ENCODE assay signal across 18 cellular contexts in the genomic region with DNA sequence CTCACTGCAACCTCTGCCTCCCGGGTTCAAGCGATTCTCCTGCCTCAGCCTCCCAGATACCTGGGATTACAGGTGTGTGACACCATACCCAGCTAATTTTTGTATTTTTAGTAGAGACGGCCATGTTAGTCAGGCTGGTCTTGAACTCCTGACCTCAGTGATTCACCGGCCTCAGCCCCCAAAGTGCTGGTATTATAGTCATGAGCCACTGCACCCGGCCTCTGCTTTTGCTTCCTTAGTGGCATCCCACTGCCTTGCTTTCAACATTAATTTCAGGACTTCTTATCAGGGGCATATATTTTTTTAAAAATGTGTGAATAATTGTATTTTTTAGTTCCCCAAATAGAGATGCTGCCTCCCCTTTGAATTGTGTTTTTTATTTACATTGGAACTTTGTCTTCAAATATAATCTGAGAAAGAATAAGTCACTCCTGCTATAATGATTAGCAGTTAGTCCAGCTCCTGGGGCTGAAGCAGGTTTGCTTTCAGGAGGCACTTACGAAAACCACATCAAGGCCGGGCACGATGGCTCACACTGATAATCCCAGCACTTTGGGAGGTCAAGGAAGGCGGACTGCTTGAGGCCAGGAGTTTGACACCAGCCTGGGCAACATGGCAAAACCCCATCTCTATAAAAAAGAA.
DNase-seq lines count a peak whose midpoint lies in the region; ATAC-seq, FAIRE-seq and TF ChIP-seq lines count a peak whose summit lies in the region.
"Had no signal": no experiment of that assay in that cellular context is flagged by ENCODE, and none has a peak within 500 bp of the region (broad histone marks: within the 10 kb centered on the region; RNA-seq: fewer than 3 reads in every experiment).

No MANE protein-coding gene starts in this region.

- ATAC-seq in HG03571 (IDR thresholded peaks at IDR 0.05; ENCODE audit: unreplicated experiment) = no peak
- ATAC-seq: activated T-cell treated with anti-CD3 and anti-CD28 coated beads, Interleukin-2, amount 50 U/mL, for 72 hours; right lobe of liver had no signal

- peak; percentile 82 for DNase-seq in M059J (ENCODE audit: low read depth)
- DNase-seq in astrocyte (ENCODE audit: low read depth) = peak; percentile 51
- DNase-seq in kidney glomerular epithelial cell (lab: John Stamatoyannopoulos, UW) = peak; percentile 76
- DNase-seq in AG08395 (ENCODE audit: low spot score) = no peak
- no peak for DNase-seq in NCI-H345 treated with DMSO at 0.1 percent for 48 hours (lab: John Stamatoyannopoulos, UW; ENCODE audit: unreplicated experiment)
- DNase-seq in HPDE6-E6E7 (ENCODE audit: extremely low spot score) = no peak
- DNase-seq: activated T-cell treated with anti-CD3 and anti-CD28 coated beads, Interleukin-2, amount 50 U/mL, for 72 hours; cortex of kidney; hippocampal formation; NCI-H146; NCI-H526 treated with DMSO at 0.1 percent for 48 hours; Peyer's patch; right lobe of liver; stimulated activated CD4-positive, alpha-beta T cell treated with anti-CD3 and anti-CD28 coated beads, Interleukin-4, amount 100 ng/mL, for 1 hour had no signal

- H3K4me1 Mint-ChIP-seq in astrocyte (ENCODE audit: low read depth, unreplicated experiment) = peaks cover 29% of the 10 kb centered on the region
- H3K4me1 Mint-ChIP-seq: nephron had no signal

- no peaks in the 10 kb centered on the region for H3K36me3 Mint-ChIP-seq in astrocyte (ENCODE audit: low read depth, unreplicated experiment)

- H3K27me3 Mint-ChIP-seq in astrocyte (ENCODE audit: low read depth, unreplicated experiment) = peaks cover 1% of the 10 kb centered on the region

- H3K27me3 ChIP-seq in ACC112 (ENCODE audit: insufficient read depth, low read length) = no peaks in the 10 kb centered on the region
- H3K27me3 ChIP-seq in astrocyte (ENCODE audit: insufficient read depth, low read length) = no peaks in the 10 kb centered on the region
- H3K27me3 ChIP-seq: Peyer's patch, right lobe of liver had no signal

- H2AFZ ChIP-seq in ACC112 (ENCODE audit: low read length, unreplicated experiment) (no peak overlapping the region), astrocyte (ENCODE audit: low read depth, low read length) (no peak overlapping the region)

- H3K36me3 ChIP-seq in ACC112 (ENCODE audit: insufficient read depth, low read length) = no peaks in the 10 kb centered on the region
- no peaks in the 10 kb centered on the region for H3K36me3 ChIP-seq in astrocyte (ENCODE audit: insufficient read depth, low read length)
- H3K36me3 ChIP-seq: Peyer's patch, right lobe of liver had no signal

- H3K4me1 ChIP-seq in ACC112 (ENCODE audit: control insufficient read depth, insufficient read depth, low read length, unreplicated experiment) (peaks cover 43% of the 10 kb centered on the region), astrocyte (ENCODE audit: insufficient read depth, low read length) (peaks cover 26% of the 10 kb centered on the region)
- H3K4me1 ChIP-seq: Peyer's patch, right lobe of liver had no signal

- peak overlapping the region; percentile 10; the same call in 1 of the 2 replicates for H3K4me3 ChIP-seq in ACC112 (ENCODE audit: low read depth, low read length)
- no peak overlapping the region for H3K4me3 ChIP-seq in astrocyte (ENCODE audit: insufficient read depth, low read depth, low read length)
- H3K4me3 ChIP-seq: Peyer's patch, right lobe of liver had no signal

- no peak overlapping the region for H3K4me3 Mint-ChIP-seq in astrocyte (ENCODE audit: unreplicated experiment)
- H3K4me3 Mint-ChIP-seq: activated T-cell treated with anti-CD3 and anti-CD28 coated beads, Interleukin-2, amount 50 U/mL, for 72 hours; nephron had no signal

- H3K9me3 ChIP-seq in astrocyte (ENCODE audit: insufficient read depth, low read depth, low read length) = no peaks in the 10 kb centered on the region
- H3K9me3 ChIP-seq: Peyer's patch, right lobe of liver had no signal

- H3K4me2 ChIP-seq in astrocyte (ENCODE audit: low read length) = peak overlapping the region; percentile 79

- H3K79me2 ChIP-seq in ACC112 (ENCODE audit: control insufficient read depth, insufficient read depth, low read length, unreplicated experiment) (no peaks in the 10 kb centered on the region), astrocyte (ENCODE audit: insufficient read depth, low read length) (no peaks in the 10 kb centered on the region)

- H3K27ac Mint-ChIP-seq in astrocyte (ENCODE audit: unreplicated experiment) = peak overlapping the region; percentile 94
- H3K27ac Mint-ChIP-seq: activated T-cell treated with anti-CD3 and anti-CD28 coated beads, Interleukin-2, amount 50 U/mL, for 72 hours had no signal

- peak overlapping the region; percentile 57 for H3K9ac ChIP-seq in astrocyte (ENCODE audit: low read length)

- FAIRE-seq in astrocyte (lab: Jason Lieb, UNC) = no peak
- FAIRE-seq: H1 had no signal

- H3K27ac ChIP-seq in ACC112 (ENCODE audit: low read depth, low read length) = peak overlapping the region; percentile 79
- H3K27ac ChIP-seq in astrocyte (ENCODE audit: low read depth, low read length) = peak overlapping the region; percentile 79
- H3K27ac ChIP-seq: Peyer's patch, right lobe of liver had no signal

- H3K9me3 Mint-ChIP-seq in astrocyte (ENCODE audit: unreplicated experiment) = no peaks in the 10 kb centered on the region
- H3K9me3 Mint-ChIP-seq: activated T-cell treated with anti-CD3 and anti-CD28 coated beads, Interleukin-2, amount 50 U/mL, for 72 hours; nephron had no signal

- no peak for TF ChIP-seq CTCF in astrocyte (IDR thresholded peaks at IDR 0.05; ENCODE audit: insufficient read depth, low read depth, low read length)

- H4K20me1 ChIP-seq in astrocyte (ENCODE audit: insufficient read depth, low read length) = no peaks in the 10 kb centered on the region

Comparison
In these comparisons a context has a peak if more than half of its experiments do, and no peak if none do; other contexts are left out.
1. DNase-seq: peak in M059J (single experiment), astrocyte (single experiment) and kidney glomerular epithelial cell (single experiment); none in AG08395 (single experiment), NCI-H345 treated with DMSO at 0.1 percent for 48 hours (single experiment) and HPDE6-E6E7 (single experiment).